ENCODE assay signal across 8 cellular contexts in the genomic region with DNA sequence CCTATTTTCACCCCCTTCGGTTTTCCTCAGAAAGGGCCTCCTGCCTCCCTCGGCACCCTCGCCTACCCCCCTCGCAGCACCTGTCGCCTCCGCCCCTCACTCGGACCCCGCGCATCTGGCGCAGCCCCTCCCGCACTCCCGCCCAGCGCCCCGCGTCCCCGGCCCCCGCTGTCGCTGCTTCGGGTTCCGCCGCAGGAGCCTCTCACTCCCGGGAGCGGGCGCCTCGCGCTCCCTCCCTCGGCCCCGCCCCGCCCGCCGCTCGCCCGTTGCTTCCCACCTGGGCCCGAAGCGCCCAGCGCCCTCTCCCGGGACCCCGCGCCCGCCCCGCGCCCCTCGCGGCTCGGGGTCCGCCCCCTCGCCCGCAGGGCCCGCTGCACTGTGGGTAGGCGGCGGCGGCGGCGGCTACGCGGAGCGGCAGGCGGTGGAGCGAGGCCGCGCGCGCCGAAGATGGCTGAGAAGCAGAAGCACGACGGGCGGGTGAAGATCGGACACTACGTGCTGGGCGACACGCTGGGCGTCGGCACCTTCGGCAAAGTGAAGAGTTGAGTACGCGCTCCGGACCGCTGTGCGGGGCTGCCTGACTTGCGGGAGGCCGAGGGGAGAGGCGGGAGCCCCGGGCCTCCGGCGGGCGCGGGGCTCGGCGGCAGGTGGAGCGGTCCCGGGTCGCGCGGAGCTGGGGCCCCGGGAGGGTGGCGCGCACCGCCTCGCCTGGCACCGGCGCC. TPM values are rescaled to one million over a fixed set of nuclear protein-coding genes. Genes with fewer than 3 reads are reported as not detected.
DNase-seq lines count a peak whose midpoint lies in the region; ATAC-seq, FAIRE-seq and TF ChIP-seq lines count a peak whose summit lies in the region.

Gene PRKAA2 (plus strand): TSS at position 374 of the 722 bp plus-strand sequence. CDS start 74 bp downstream, at position 448.

- no peaks in the 10 kb centered on the region for H3K9me3 Mint-ChIP-seq in type B pancreatic cell

- H3K36me3 ChIP-seq in HEK293 (ENCODE audit: control insufficient read depth in 2 of 2, insufficient read depth in 1 of 2, low read length in 2 of 2), result no peaks in the 10 kb centered on the region
- H3K36me3 ChIP-seq in SK-N-MC (ENCODE audit: insufficient read depth, low read length), result no peaks in the 10 kb centered on the region
- H3K36me3 ChIP-seq in mucosa of descending colon (ENCODE audit: low read depth), result no peaks in the 10 kb centered on the region

- peaks cover 4% of the 10 kb centered on the region for H3K36me3 Mint-ChIP-seq in type B pancreatic cell

- peak; percentile 20 for DNase-seq in D721Med (ENCODE audit: insufficient read length, low spot score)
- no peak for DNase-seq in SK-N-MC (ENCODE audit: low read depth, low spot score)
- no peak for DNase-seq in epithelial cell of proximal tubule (ENCODE audit: low read depth)
- DNase-seq in mucosa of descending colon, result peak; percentile 53 to 69 (median 60)
- DNase-seq in type B pancreatic cell (ENCODE audit: extremely low spot score, unreplicated experiment), result peak; percentile 74

- H3K9me3 ChIP-seq in HEK293 (ENCODE audit: control insufficient read depth, insufficient read depth, low read depth, low read length) (no peaks in the 10 kb centered on the region), SK-N-MC (ENCODE audit: low read depth, low read length) (no peaks in the 10 kb centered on the region), mucosa of descending colon (no peaks in the 10 kb centered on the region)

- FAIRE-seq in D721Med (lab: Jason Lieb, UNC), result no peak

- H3K9ac ChIP-seq in SK-N-MC (ENCODE audit: insufficient read length), result no peak within 1 kb of the TSS

- POLR2A ChIA-PET in HEK293 (lab: Yijun Ruan, JAX), result interaction anchor here (0.8 kb wide), 1 partner anchor 17 kb away, joined by 3 read pairs; no protein-coding TSS in a partner anchor

- ATAC-seq in mucosa of descending colon (peak; percentile 77), HG02870 (IDR thresholded peaks at IDR 0.05; ENCODE audit: unreplicated experiment) (no peak), GM19035 (IDR thresholded peaks at IDR 0.05; ENCODE audit: unreplicated experiment) (no peak)

- H3K27me3 Mint-ChIP-seq in type B pancreatic cell, result peaks cover 14% of the 10 kb centered on the region

- H3K27ac ChIP-seq in HEK293 (ENCODE audit: extremely low read depth, low read depth, low read length) (peak within 1 kb of the TSS; percentile 96), SK-N-MC (no peak within 1 kb of the TSS)

- H3K27ac Mint-ChIP-seq in type B pancreatic cell, result peak within 1 kb of the TSS; percentile 80

- CTCF ChIA-PET in HEK293 (lab: Yijun Ruan, JAX), result interaction anchor here (0.7 to 1.1 kb wide), 2 partner anchors 8 to 60 kb away, joined by 3 read pairs; no protein-coding TSS in a partner anchor

- intact Hi-C loops in mucosa of descending colon (cut with DNase I, micrococcal nuclease), result no loop called here

- H3K4me3 ChIP-seq in HEK293 (ENCODE audit: low read depth, low read length) (peak within 1 kb of the TSS; percentile 84), SK-N-MC (peak within 1 kb of the TSS; percentile 75), epithelial cell of proximal tubule (ENCODE audit: low read depth, low read length) (peak within 1 kb of the TSS; percentile 78), mucosa of descending colon (peak within 1 kb of the TSS; percentile 19)

- peaks cover 15% of the 10 kb centered on the region for H3K4me1 Mint-ChIP-seq in type B pancreatic cell (ENCODE audit: unreplicated experiment)

- peak within 1 kb of the TSS; percentile 94 for H3K4me3 Mint-ChIP-seq in type B pancreatic cell

- TF ChIP-seq CTCF in D721Med (IDR thresholded peaks at IDR 0.05; ENCODE audit: insufficient read depth, missing control alignments) (no peak), HEK293 (tag by site-specific recombination; IDR thresholded peaks at IDR 0.05) (no peak), epithelial cell of proximal tubule (conservative IDR thresholded peaks at IDR 0.05; ENCODE audit: low read depth, low read length) (no peak), mucosa of descending colon (IDR thresholded peaks at IDR 0.05) (no peak), type B pancreatic cell (conservative IDR thresholded peaks at IDR 0.05) (no peak)

- H3K4me1 ChIP-seq in HEK293 (ENCODE audit: control insufficient read depth, insufficient read depth, low read length) (0 out of 2 replicates have a peak, but pooled peaks cover 2% of the 10 kb centered on the region), mucosa of descending colon (ENCODE audit: low read depth) (peaks cover 3% of the 10 kb centered on the region)

TF ChIP-seq in HEK293, 187 proteins besides CTCF, POLR2A, EP300 and RAD21 (continues in another document):
- TF ChIP-seq ZNF426 (tag by site-specific recombination; IDR thresholded peaks at IDR 0.05) (no peak), ZNF335 (tag by site-specific recombination; conservative IDR thresholded peaks at IDR 0.05) (no peak), SP3 (tag by site-specific recombination; IDR thresholded peaks at IDR 0.05) (peak; percentile 64), ZNF169 (tag by site-specific recombination; IDR thresholded peaks at IDR 0.05) (no peak), ZFP3 (tag by site-specific recombination; IDR thresholded peaks at IDR 0.05; ENCODE audit: low read depth) (no peak), ZNF670 (tag by site-specific recombination; IDR thresholded peaks at IDR 0.05; ENCODE audit: low read depth) (no peak), ZSCAN16 (tag by site-specific recombination; IDR thresholded peaks at IDR 0.05) (peak; percentile 39; the same call in 1 of the 2 replicates), GLIS2 (tag by site-specific recombination; IDR thresholded peaks at IDR 0.05) (peak; percentile 89), ZNF692 (tag by site-specific recombination; IDR thresholded peaks at IDR 0.05) (no peak; the same call in 1 of the 2 replicates), ZBTB8A (tag by site-specific recombination; IDR thresholded peaks at IDR 0.05) (peak; percentile 96), ZIC2 (tag by site-specific recombination; IDR thresholded peaks at IDR 0.05) (peak; percentile 52; the same call in 1 of the 2 replicates), ZNF513 (tag by site-specific recombination; IDR thresholded peaks at IDR 0.05) (no peak), ZFP37 (tag by site-specific recombination; IDR thresholded peaks at IDR 0.05) (no peak)
- TF ChIP-seq, protein P1, sequence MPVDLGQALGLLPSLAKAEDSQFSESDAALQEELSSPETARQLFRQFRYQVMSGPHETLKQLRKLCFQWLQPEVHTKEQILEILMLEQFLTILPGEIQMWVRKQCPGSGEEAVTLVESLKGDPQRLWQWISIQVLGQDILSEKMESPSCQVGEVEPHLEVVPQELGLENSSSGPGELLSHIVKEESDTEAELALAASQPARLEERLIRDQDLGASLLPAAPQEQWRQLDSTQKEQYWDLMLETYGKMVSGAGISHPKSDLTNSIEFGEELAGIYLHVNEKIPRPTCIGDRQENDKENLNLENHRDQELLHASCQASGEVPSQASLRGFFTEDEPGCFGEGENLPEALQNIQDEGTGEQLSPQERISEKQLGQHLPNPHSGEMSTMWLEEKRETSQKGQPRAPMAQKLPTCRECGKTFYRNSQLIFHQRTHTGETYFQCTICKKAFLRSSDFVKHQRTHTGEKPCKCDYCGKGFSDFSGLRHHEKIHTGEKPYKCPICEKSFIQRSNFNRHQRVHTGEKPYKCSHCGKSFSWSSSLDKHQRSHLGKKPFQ (tag by site-specific recombination; IDR thresholded peaks at IDR 0.05), result no peak

RNA-seq across cellular contexts. Expression of gene PRKAA2, which starts in this region (rescaled TPM):
- total RNA-seq in epithelial cell of proximal tubule, result 6.4 and 8.4 TPM in 2 replicates
- 10 to 100 TPM in 1 of 3 donors, 1 to 10 TPM in 2; 2.4 to 19.2 (median 3.1) TPM for total RNA-seq in mucosa of descending colon
- 6.4 TPM in 2 replicates for total RNA-seq in type B pancreatic cell (ENCODE audit: low replicate concordance)

Comparison
In these comparisons a context has a peak if more than half of its experiments do, and no peak if none do; other contexts are left out.
1. DNase-seq: peak in D721Med (single experiment), mucosa of descending colon (3 of 3) and type B pancreatic cell (single experiment); none in SK-N-MC (single experiment) and epithelial cell of proximal tubule (single experiment).
2. H3K4me3 ChIP-seq: peak in every context shown above with its lines; median percentile 84 in HEK293; 78 in epithelial cell of proximal tubule; 75 in SK-N-MC; 19 in mucosa of descending colon.